1 cellular context compared by ENCODE assay signal in genomic region chr17:72518810-72519597, GRCh38.
TF ChIP-seq lines count a peak whose summit lies in the region.

No MANE protein-coding gene starts in this region.

TF ChIP-seq in HepG2, 621 proteins besides CTCF, POLR2A, EP300 and RAD21 (continued from another document and continues in another):
- TF ChIP-seq, protein P1, sequence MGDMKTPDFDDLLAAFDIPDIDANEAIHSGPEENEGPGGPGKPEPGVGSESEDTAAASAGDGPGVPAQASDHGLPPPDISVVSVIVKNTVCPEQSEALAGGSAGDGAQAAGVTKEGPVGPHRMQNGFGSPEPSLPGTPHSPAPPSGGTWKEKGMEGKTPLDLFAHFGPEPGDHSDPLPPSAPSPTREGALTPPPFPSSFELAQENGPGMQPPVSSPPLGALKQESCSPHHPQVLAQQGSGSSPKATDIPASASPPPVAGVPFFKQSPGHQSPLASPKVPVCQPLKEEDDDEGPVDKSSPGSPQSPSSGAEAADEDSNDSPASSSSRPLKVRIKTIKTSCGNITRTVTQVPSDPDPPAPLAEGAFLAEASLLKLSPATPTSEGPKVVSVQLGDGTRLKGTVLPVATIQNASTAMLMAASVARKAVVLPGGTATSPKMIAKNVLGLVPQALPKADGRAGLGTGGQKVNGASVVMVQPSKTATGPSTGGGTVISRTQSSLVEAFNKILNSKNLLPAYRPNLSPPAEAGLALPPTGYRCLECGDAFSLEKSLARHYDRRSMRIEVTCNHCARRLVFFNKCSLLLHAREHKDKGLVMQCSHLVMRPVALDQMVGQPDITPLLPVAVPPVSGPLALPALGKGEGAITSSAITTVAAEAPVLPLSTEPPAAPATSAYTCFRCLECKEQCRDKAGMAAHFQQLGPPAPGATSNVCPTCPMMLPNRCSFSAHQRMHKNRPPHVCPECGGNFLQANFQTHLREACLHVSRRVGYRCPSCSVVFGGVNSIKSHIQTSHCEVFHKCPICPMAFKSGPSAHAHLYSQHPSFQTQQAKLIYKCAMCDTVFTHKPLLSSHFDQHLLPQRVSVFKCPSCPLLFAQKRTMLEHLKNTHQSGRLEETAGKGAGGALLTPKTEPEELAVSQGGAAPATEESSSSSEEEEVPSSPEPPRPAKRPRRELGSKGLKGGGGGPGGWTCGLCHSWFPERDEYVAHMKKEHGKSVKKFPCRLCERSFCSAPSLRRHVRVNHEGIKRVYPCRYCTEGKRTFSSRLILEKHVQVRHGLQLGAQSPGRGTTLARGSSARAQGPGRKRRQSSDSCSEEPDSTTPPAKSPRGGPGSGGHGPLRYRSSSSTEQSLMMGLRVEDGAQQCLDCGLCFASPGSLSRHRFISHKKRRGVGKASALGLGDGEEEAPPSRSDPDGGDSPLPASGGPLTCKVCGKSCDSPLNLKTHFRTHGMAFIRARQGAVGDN (CRISPR knock-in tag; IDR thresholded peaks at IDR 0.05), result peak; percentile 93
- no peak for TF ChIP-seq RARG (CRISPR knock-in tag; IDR thresholded peaks at IDR 0.05; ENCODE audit: low read depth)
- no peak for TF ChIP-seq NCOA5 (CRISPR knock-in tag; IDR thresholded peaks at IDR 0.05)
- TF ChIP-seq, protein P2, sequence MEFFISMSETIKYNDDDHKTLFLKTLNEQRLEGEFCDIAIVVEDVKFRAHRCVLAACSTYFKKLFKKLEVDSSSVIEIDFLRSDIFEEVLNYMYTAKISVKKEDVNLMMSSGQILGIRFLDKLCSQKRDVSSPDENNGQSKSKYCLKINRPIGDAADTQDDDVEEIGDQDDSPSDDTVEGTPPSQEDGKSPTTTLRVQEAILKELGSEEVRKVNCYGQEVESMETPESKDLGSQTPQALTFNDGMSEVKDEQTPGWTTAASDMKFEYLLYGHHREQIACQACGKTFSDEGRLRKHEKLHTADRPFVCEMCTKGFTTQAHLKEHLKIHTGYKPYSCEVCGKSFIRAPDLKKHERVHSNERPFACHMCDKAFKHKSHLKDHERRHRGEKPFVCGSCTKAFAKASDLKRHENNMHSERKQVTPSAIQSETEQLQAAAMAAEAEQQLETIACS (CRISPR knock-in tag; IDR thresholded peaks at IDR 0.05), result no peak
- no peak for TF ChIP-seq ZNF737 (CRISPR knock-in tag; IDR thresholded peaks at IDR 0.05; ENCODE audit: borderline replicate concordance)
- TF ChIP-seq, protein P3, sequence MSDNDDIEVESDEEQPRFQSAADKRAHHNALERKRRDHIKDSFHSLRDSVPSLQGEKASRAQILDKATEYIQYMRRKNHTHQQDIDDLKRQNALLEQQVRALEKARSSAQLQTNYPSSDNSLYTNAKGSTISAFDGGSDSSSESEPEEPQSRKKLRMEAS (IDR thresholded peaks at IDR 0.05), result peak; percentile 96
- TF ChIP-seq ZNF30 (CRISPR knock-in tag; IDR thresholded peaks at IDR 0.05), result no peak
- TF ChIP-seq, protein P4, sequence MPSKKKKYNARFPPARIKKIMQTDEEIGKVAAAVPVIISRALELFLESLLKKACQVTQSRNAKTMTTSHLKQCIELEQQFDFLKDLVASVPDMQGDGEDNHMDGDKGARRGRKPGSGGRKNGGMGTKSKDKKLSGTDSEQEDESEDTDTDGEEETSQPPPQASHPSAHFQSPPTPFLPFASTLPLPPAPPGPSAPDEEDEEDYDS (CRISPR knock-in tag; IDR thresholded peaks at IDR 0.05), result peak; percentile 63; the same call in 1 of the 2 replicates
- TF ChIP-seq ZFY (CRISPR knock-in tag; IDR thresholded peaks at IDR 0.05), result peak; percentile 56; the same call in 1 of the 2 replicates
- TF ChIP-seq KLF6 (CRISPR knock-in tag; IDR thresholded peaks at IDR 0.05), result no peak; the same call in 1 of the 2 replicates
- TF ChIP-seq ZNF234 (CRISPR knock-in tag; conservative IDR thresholded peaks at IDR 0.05), result no peak
- TF ChIP-seq HDAC6 (IDR thresholded peaks at IDR 0.05; ENCODE audit: low read depth, low read length), result no peak
- peak; percentile 91 for TF ChIP-seq ZBTB39 (CRISPR knock-in tag; IDR thresholded peaks at IDR 0.05)
- TF ChIP-seq PRPF4 (IDR thresholded peaks at IDR 0.05; ENCODE audit: low read depth, low read length, poor library complexity, severe bottlenecking), result no peak
- no peak for TF ChIP-seq SNAI1 (CRISPR knock-in tag; IDR thresholded peaks at IDR 0.05; ENCODE audit: borderline replicate concordance)
- no peak for TF ChIP-seq TOE1 (CRISPR knock-in tag; IDR thresholded peaks at IDR 0.05)
- TF ChIP-seq ZNF83 (CRISPR knock-in tag; IDR thresholded peaks at IDR 0.05; ENCODE audit: borderline replicate concordance), result 0 out of 2 replicates have a peak, but pooled peaks have one; percentile 66
- no peak for TF ChIP-seq NFE2L2 (IDR thresholded peaks at IDR 0.05; ENCODE audit: low read length)
- TF ChIP-seq ZNF567 (CRISPR knock-in tag; IDR thresholded peaks at IDR 0.05; ENCODE audit: borderline replicate concordance), result no peak; the same call in 1 of the 2 replicates
- TF ChIP-seq TAF15 (IDR thresholded peaks at IDR 0.05; ENCODE audit: low read depth, low read length, poor library complexity, severe bottlenecking), result no peak
- TF ChIP-seq RERE (CRISPR knock-in tag; IDR thresholded peaks at IDR 0.05; ENCODE audit: low read depth), result peak; percentile 96
- TF ChIP-seq, protein P5, sequence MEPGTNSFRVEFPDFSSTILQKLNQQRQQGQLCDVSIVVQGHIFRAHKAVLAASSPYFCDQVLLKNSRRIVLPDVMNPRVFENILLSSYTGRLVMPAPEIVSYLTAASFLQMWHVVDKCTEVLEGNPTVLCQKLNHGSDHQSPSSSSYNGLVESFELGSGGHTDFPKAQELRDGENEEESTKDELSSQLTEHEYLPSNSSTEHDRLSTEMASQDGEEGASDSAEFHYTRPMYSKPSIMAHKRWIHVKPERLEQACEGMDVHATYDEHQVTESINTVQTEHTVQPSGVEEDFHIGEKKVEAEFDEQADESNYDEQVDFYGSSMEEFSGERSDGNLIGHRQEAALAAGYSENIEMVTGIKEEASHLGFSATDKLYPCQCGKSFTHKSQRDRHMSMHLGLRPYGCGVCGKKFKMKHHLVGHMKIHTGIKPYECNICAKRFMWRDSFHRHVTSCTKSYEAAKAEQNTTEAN (CRISPR knock-in tag; conservative IDR thresholded peaks at IDR 0.05), result peak; percentile 57
- TF ChIP-seq SRSF4 (IDR thresholded peaks at IDR 0.05; ENCODE audit: low read depth, low read length, poor library complexity, severe bottlenecking), result no peak
- no peak for TF ChIP-seq ZNF317 (CRISPR knock-in tag; IDR thresholded peaks at IDR 0.05)
- TF ChIP-seq HOXA3 (CRISPR knock-in tag; IDR thresholded peaks at IDR 0.05), result peak; percentile 77
- no peak for TF ChIP-seq ZNF589 (CRISPR knock-in tag; conservative IDR thresholded peaks at IDR 0.05)
- TF ChIP-seq CSRNP1 (CRISPR knock-in tag; IDR thresholded peaks at IDR 0.05), result peak; percentile 89
- TF ChIP-seq ZNF10 (CRISPR knock-in tag; IDR thresholded peaks at IDR 0.05; ENCODE audit: borderline replicate concordance, low read depth), result no peak
- no peak for TF ChIP-seq MBD4 (IDR thresholded peaks at IDR 0.05; ENCODE audit: borderline replicate concordance, low read length)
- TF ChIP-seq, protein P6, sequence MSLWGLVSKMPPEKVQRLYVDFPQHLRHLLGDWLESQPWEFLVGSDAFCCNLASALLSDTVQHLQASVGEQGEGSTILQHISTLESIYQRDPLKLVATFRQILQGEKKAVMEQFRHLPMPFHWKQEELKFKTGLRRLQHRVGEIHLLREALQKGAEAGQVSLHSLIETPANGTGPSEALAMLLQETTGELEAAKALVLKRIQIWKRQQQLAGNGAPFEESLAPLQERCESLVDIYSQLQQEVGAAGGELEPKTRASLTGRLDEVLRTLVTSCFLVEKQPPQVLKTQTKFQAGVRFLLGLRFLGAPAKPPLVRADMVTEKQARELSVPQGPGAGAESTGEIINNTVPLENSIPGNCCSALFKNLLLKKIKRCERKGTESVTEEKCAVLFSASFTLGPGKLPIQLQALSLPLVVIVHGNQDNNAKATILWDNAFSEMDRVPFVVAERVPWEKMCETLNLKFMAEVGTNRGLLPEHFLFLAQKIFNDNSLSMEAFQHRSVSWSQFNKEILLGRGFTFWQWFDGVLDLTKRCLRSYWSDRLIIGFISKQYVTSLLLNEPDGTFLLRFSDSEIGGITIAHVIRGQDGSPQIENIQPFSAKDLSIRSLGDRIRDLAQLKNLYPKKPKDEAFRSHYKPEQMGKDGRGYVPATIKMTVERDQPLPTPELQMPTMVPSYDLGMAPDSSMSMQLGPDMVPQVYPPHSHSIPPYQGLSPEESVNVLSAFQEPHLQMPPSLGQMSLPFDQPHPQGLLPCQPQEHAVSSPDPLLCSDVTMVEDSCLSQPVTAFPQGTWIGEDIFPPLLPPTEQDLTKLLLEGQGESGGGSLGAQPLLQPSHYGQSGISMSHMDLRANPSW (CRISPR knock-in tag; IDR thresholded peaks at IDR 0.05; ENCODE audit: borderline replicate concordance), result peak; percentile 90; the same call in 1 of the 2 replicates
- TF ChIP-seq NFYB (CRISPR knock-in tag; IDR thresholded peaks at IDR 0.05), result no peak; the same call in 1 of the 2 replicates
- TF ChIP-seq, protein P7, sequence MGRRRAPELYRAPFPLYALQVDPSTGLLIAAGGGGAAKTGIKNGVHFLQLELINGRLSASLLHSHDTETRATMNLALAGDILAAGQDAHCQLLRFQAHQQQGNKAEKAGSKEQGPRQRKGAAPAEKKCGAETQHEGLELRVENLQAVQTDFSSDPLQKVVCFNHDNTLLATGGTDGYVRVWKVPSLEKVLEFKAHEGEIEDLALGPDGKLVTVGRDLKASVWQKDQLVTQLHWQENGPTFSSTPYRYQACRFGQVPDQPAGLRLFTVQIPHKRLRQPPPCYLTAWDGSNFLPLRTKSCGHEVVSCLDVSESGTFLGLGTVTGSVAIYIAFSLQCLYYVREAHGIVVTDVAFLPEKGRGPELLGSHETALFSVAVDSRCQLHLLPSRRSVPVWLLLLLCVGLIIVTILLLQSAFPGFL (CRISPR knock-in tag; IDR thresholded peaks at IDR 0.05), result no peak
- TF ChIP-seq ZNF354B (CRISPR knock-in tag; IDR thresholded peaks at IDR 0.05), result no peak
- TF ChIP-seq, protein P8, sequence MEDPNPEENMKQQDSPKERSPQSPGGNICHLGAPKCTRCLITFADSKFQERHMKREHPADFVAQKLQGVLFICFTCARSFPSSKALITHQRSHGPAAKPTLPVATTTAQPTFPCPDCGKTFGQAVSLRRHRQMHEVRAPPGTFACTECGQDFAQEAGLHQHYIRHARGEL (CRISPR knock-in tag; IDR thresholded peaks at IDR 0.05), result no peak
- no peak for TF ChIP-seq TCF12 (IDR thresholded peaks at IDR 0.05)
- TF ChIP-seq TCF12 (CRISPR knock-in tag; IDR thresholded peaks at IDR 0.05), result 0 out of 2 replicates have a peak, but pooled peaks have one; percentile 61
- TF ChIP-seq ZC3H13 (CRISPR knock-in tag; IDR thresholded peaks at IDR 0.05), result no peak
- peak; percentile 92; the same call in 1 of the 2 replicates for TF ChIP-seq GATA4 (IDR thresholded peaks at IDR 0.05; ENCODE audit: borderline replicate concordance, low read depth)
- no peak for TF ChIP-seq HIVEP1 (CRISPR knock-in tag; IDR thresholded peaks at IDR 0.05)
- peak; percentile 88 for TF ChIP-seq NCOA2 (CRISPR knock-in tag; IDR thresholded peaks at IDR 0.05)
- no peak for TF ChIP-seq ZNF792 (CRISPR knock-in tag; IDR thresholded peaks at IDR 0.05)
